In genomic region chr9:122403381-122404002, GRCh38 we compare ENCODE assay signal across 22 cellular contexts. TPM values are rescaled to one million over a fixed set of nuclear protein-coding genes. Genes with fewer than 3 reads are reported as not detected.
DNase-seq lines count a peak whose midpoint lies in the region; ATAC-seq and TF ChIP-seq lines count a peak whose summit lies in the region.
"Had no signal": no experiment of that assay in that cellular context is flagged by ENCODE, and none has a peak within 500 bp of the region (broad histone marks: within the 10 kb centered on the region; RNA-seq: fewer than 3 reads in every experiment).

No MANE protein-coding gene starts in this region.

- peak overlapping the region; percentile 74 for H3K4me3 Mint-ChIP-seq in HFFc6
- no peak overlapping the region for H3K4me3 Mint-ChIP-seq in naive thymus-derived CD8-positive, alpha-beta T cell
- H3K4me3 Mint-ChIP-seq: activated B cell treated with CpG ODN at 0.5 μM for 24 hours; activated naive CD4-positive, alpha-beta T cell treated with anti-CD3 and anti-CD28 coated beads, Interleukin-2, amount 50 U/mL, for 24 hours; effector memory CD8-positive, alpha-beta T cell; mesothelial cell of epicardium; naive B cell had no signal

- DNase-seq in AG20443 (ENCODE audit: low spot score) = peak; percentile 63
- DNase-seq in HFFc6 = peak; percentile 69
- DNase-seq in dedifferentiated amniotic fluid mesenchymal stem cell (ENCODE audit: extremely low spot score) = peak; percentile 24
- DNase-seq in kidney tubule cell (ENCODE audit: low spot score) = peak; percentile 26
- DNase-seq in NCI-H82 treated with DMSO at 0.1 percent for 48 hours (lab: John Stamatoyannopoulos, UW; ENCODE audit: unreplicated experiment) = no peak
- DNase-seq in globus pallidus (ENCODE audit: low spot score) = no peak
- no peak for DNase-seq in naive thymus-derived CD8-positive, alpha-beta T cell
- DNase-seq: activated B cell treated with CpG ODN at 0.5 μM for 24 hours; activated CD4-positive, alpha-beta T cell treated with anti-CD3 and anti-CD28 coated beads, Interleukin-2, amount 50 U/mL, for 48 hours; BE2C; COR-L47; DMS79 treated with DMSO at 0.1 percent for 48 hours; effector memory CD8-positive, alpha-beta T cell; glutamatergic neuron; naive B cell; NCI-H446 treated with DMSO at 0.1 percent for 48 hours; NCI-H82; occipital lobe; stimulated activated CD4-positive, alpha-beta T cell treated with anti-CD3 and anti-CD28 coated beads, Interleukin-15, amount 100 ng/mL, for 24 hours; stimulated activated naive CD4-positive, alpha-beta T cell had no signal

- no peak for TF ChIP-seq CTCF in HFFc6 (IDR thresholded peaks at IDR 0.05)

- peaks cover 50% of the 10 kb centered on the region for H3K4me1 Mint-ChIP-seq in HFFc6 (ENCODE audit: low read depth)
- peaks cover 0 to 2% (median 0%) of the 10 kb centered on the region in 4 donors for H3K4me1 Mint-ChIP-seq in naive thymus-derived CD8-positive, alpha-beta T cell
- H3K4me1 Mint-ChIP-seq: mesothelial cell of epicardium had no signal

- ATAC-seq in naive thymus-derived CD8-positive, alpha-beta T cell = no peak
- ATAC-seq: effector memory CD8-positive, alpha-beta T cell had no signal

- H3K27ac Mint-ChIP-seq in HFFc6 = peak overlapping the region; percentile 100
- no peak overlapping the region for H3K27ac Mint-ChIP-seq in naive thymus-derived CD8-positive, alpha-beta T cell
- H3K27ac Mint-ChIP-seq: activated B cell treated with CpG ODN at 0.5 μM for 24 hours; effector memory CD8-positive, alpha-beta T cell; mesothelial cell of epicardium had no signal

- H3K36me3 Mint-ChIP-seq in HFFc6 (ENCODE audit: low read depth) = 0 out of 2 replicates have a peak, but pooled peaks cover 16% of the 10 kb centered on the region
- H3K36me3 Mint-ChIP-seq in naive thymus-derived CD8-positive, alpha-beta T cell = peaks cover 0 to 10% (median 5%) of the 10 kb centered on the region in 3 donors
- H3K36me3 Mint-ChIP-seq: activated naive CD4-positive, alpha-beta T cell treated with anti-CD3 and anti-CD28 coated beads, Interleukin-2, amount 50 U/mL, for 24 hours; mesothelial cell of epicardium; naive B cell had no signal

- H3K9me3 Mint-ChIP-seq in HFFc6 = peaks cover 5% of the 10 kb centered on the region
- H3K9me3 Mint-ChIP-seq in naive thymus-derived CD8-positive, alpha-beta T cell = peaks cover 4 to 32% (median 17%) of the 10 kb centered on the region in 9 donors
- H3K9me3 Mint-ChIP-seq: activated B cell treated with CpG ODN at 0.5 μM for 24 hours; activated naive CD4-positive, alpha-beta T cell treated with anti-CD3 and anti-CD28 coated beads, Interleukin-2, amount 50 U/mL, for 24 hours had no signal

- POLR2A ChIA-PET in naive thymus-derived CD8-positive, alpha-beta T cell (lab: Charles Lee) = no interaction called here

- H3K27me3 Mint-ChIP-seq in HFFc6 (ENCODE audit: insufficient read depth) = peaks cover 2% of the 10 kb centered on the region; the same call in 1 of the 2 replicates
- peaks cover 6 to 18% (median 11%) of the 10 kb centered on the region in 5 donors for H3K27me3 Mint-ChIP-seq in naive thymus-derived CD8-positive, alpha-beta T cell
- H3K27me3 Mint-ChIP-seq: activated B cell treated with CpG ODN at 0.5 μM for 24 hours; activated naive CD4-positive, alpha-beta T cell treated with anti-CD3 and anti-CD28 coated beads, Interleukin-2, amount 50 U/mL, for 24 hours had no signal

RNA-seq across cellular contexts. Expression of gene PTGS1, which starts 32.7 kb away (rescaled TPM):
- 100 to 1,000 TPM in 3 of 6 experiments, 10 to 100 TPM in 3; 33.0 to 122 (median 102) TPM for total RNA-seq in HFFc6 (2021; fragmentation: NEBNext Ultra II Directional; extraction: Animal tissue kit (Norgen Biotek cat#: 25700))
- total RNA-seq in naive thymus-derived CD8-positive, alpha-beta T cell = 1 to 10 TPM in 1 of 2 experiments, under 1 TPM in 1; 0.60 to 1.0 TPM
- under 1 TPM in 1 of 3 donors, not detected in 2; 0.22 TPM for polyA plus RNA-seq in naive thymus-derived CD8-positive, alpha-beta T cell

Comparison
In these comparisons a context has a peak if more than half of its experiments do, and no peak if none do; other contexts are left out.
1. DNase-seq: peak in AG20443 (single experiment), HFFc6 (single experiment), dedifferentiated amniotic fluid mesenchymal stem cell (single experiment) and kidney tubule cell (single experiment); none in NCI-H82 treated with DMSO at 0.1 percent for 48 hours (single experiment), globus pallidus (single experiment) and naive thymus-derived CD8-positive, alpha-beta T cell (0 of 10).
2. RNA of gene PTGS1, which starts 32.7 kb away (total RNA-seq): 33.0 to 122 TPM in HFFc6; 0.60 to 1.0 TPM in naive thymus-derived CD8-positive, alpha-beta T cell; every median in the first group is over 10 times any median in the second.